In the genomic region with DNA sequence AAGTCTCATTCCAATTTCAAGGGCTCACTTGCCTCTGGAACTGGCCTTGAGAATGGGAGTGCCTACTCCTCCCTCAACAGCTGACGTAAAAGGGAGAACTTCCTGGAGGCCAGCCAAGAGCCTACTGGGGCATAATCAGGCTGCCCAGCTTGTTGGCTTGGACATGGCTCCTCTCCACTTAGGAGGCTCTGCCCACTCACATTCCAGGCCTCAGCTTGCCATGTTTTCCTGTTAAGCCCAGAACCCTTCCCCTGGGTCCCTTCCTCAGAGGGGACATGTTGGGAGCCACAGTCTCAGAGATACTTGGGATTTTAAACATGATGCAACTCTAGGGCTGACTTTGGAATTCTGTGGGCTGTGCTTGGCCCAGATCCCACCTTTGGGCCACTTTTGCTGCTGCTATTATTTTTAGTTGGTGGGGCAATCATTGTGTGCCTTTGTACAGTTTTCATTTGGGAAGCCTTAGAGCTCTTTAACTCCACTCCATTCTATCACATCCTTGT, we compare ENCODE assay signal across 10 cellular contexts. TPM values are rescaled to one million over a fixed set of nuclear protein-coding genes. Genes with fewer than 3 reads are reported as not detected.
DNase-seq lines count a peak whose midpoint lies in the region; ATAC-seq and TF ChIP-seq lines count a peak whose summit lies in the region.
"Had no signal": no experiment of that assay in that cellular context is flagged by ENCODE, and none has a peak within 500 bp of the region (broad histone marks: within the 10 kb centered on the region; RNA-seq: fewer than 3 reads in every experiment).

No MANE protein-coding gene starts in this region.

- H3K27ac ChIP-seq in adrenal gland (peak overlapping the region in 3 of 5 donors; percentile 38 to 86 (median 51)), heart right ventricle (peak overlapping the region in 9 of 10 donors; percentile 36 to 73 (median 67)), spleen (peak overlapping the region; percentile 52 to 73 (median 70))

- H3K36me3 ChIP-seq in adrenal gland (replicated peaks in 1 of 2) (no peaks in the 10 kb centered on the region), heart right ventricle (no peaks in the 10 kb centered on the region), spleen (no peaks in the 10 kb centered on the region)
- H3K36me3 ChIP-seq: HAP-1 had no signal

- DNase-seq in HEK293T (ENCODE audit: extremely low spot score) (peak; percentile 12), adrenal gland (peak; percentile 90 to 94 (median 93)), heart right ventricle (peak; percentile 59 to 86), spleen (no peak), mesenteric fat pad (ENCODE audit: low spot score) (no peak), GM13977 (ENCODE audit: low spot score) (no peak)
- DNase-seq: activated CD4-positive, alpha-beta T cell treated with anti-CD3 and anti-CD28 coated beads, Interleukin-2, amount 10 ng/mL, durations not matched to agents 7 days and 5 days had no signal

- CTCF ChIA-PET in HEK293T (lab: Yijun Ruan, JAX), result no interaction called here

- no peak overlapping the region for H3K4me3 ChIP-seq in adrenal gland
- no peak overlapping the region for H3K4me3 ChIP-seq in heart right ventricle
- no peak overlapping the region for H3K4me3 ChIP-seq in spleen
- H3K4me3 ChIP-seq: HAP-1 had no signal

- no peaks in the 10 kb centered on the region for H3K9me3 ChIP-seq in adrenal gland (replicated peaks in 1 of 3)
- H3K9me3 ChIP-seq in heart right ventricle, result no peaks in the 10 kb centered on the region
- H3K9me3 ChIP-seq in spleen, result no peaks in the 10 kb centered on the region
- H3K9me3 ChIP-seq: HAP-1 had no signal

- ATAC-seq in heart right ventricle (peak; percentile 77 to 98 (median 94)), HG03108 (IDR thresholded peaks at IDR 0.05; ENCODE audit: unreplicated experiment) (no peak), HG02870 (IDR thresholded peaks at IDR 0.05; ENCODE audit: unreplicated experiment) (no peak)

- TF ChIP-seq CTCF in adrenal gland (IDR thresholded peaks at IDR 0.05) (no peak), heart right ventricle (IDR thresholded peaks at IDR 0.05) (no peak), spleen (IDR thresholded peaks at IDR 0.05 in 8 of 11, conservative IDR thresholded peaks at IDR 0.05 in 3 of 11) (no peak), GM13977 (IDR thresholded peaks at IDR 0.05; ENCODE audit: extremely low read depth, insufficient read depth, missing control alignments) (no peak)

- intact Hi-C loops in adrenal gland (cut with DNase I), result no loop called here
- intact Hi-C loops in heart right ventricle (cut with DNase I), result loop anchor here in 2 of 10 donors (5.0 to 10.0 kb wide), 2 partner anchors 195 to 197 kb away; no protein-coding TSS in a partner anchor
- intact Hi-C loops in spleen (cut with DNase I; ENCODE audit: low total_unique reads), result no loop called here

- POLR2A ChIA-PET in HEK293T (lab: Yijun Ruan, JAX), result no interaction called here

- H3K4me1 ChIP-seq in adrenal gland (replicated peaks in 1 of 2) (peaks cover 0 to 17% of the 10 kb centered on the region in 2 donors), heart right ventricle (peaks cover 0 to 33% (median 20%) of the 10 kb centered on the region in 9 donors), spleen (peaks cover 0 to 29% (median 6%) of the 10 kb centered on the region in 6 donors)
- H3K4me1 ChIP-seq: HAP-1 had no signal

- H3K27me3 ChIP-seq in adrenal gland, result no peaks in the 10 kb centered on the region
- H3K27me3 ChIP-seq in heart right ventricle, result no peaks in the 10 kb centered on the region
- H3K27me3 ChIP-seq in spleen (replicated peaks in 1 of 7), result no peaks in the 10 kb centered on the region

- in situ Hi-C loops in GM13977 (cut with MboI; ENCODE audit: low pct_unique_long_range_greater_than_20kb, low sequenced_read_pairs, unreplicated experiment), result no loop called here

- 0 to 16% (median 16%) methylated on average over 1 of the region's 1 CpG; no CpG with 5 or more reads in 1 of the 4 donors for WGBS in adrenal gland, 4 donors
- WGBS in heart right ventricle, 2 donors, result 0 to 8% methylated on average over 1 of the region's 1 CpG
- 42 to 60% (median 52%) methylated on average over 1 of the region's 1 CpG for WGBS in spleen, 5 donors

- TF ChIP-seq POLR2A in adrenal gland (IDR thresholded peaks at IDR 0.05), result no peak
- no peak for TF ChIP-seq POLR2A in spleen (IDR thresholded peaks at IDR 0.05)

TF ChIP-seq in HEK293T, 16 proteins besides CTCF, POLR2A, EP300 and RAD21:
- TF ChIP-seq BHLHE40 (IDR thresholded peaks at IDR 0.05; ENCODE audit: borderline replicate concordance) (no peak), ELF4 (IDR thresholded peaks at IDR 0.05) (no peak), FOXK2 (IDR thresholded peaks at IDR 0.05) (no peak), ARNT (IDR thresholded peaks at IDR 0.05) (no peak), NFRKB (IDR thresholded peaks at IDR 0.05) (no peak), SUZ12 (IDR thresholded peaks at IDR 0.05) (no peak), CTBP1 (IDR thresholded peaks at IDR 0.05; ENCODE audit: borderline replicate concordance) (no peak), FOXA1 (IDR thresholded peaks at IDR 0.05) (no peak), FOXM1 (IDR thresholded peaks at IDR 0.05; ENCODE audit: borderline replicate concordance) (no peak), HDGF (IDR thresholded peaks at IDR 0.05; ENCODE audit: borderline replicate concordance) (no peak), TARDBP (IDR thresholded peaks at IDR 0.05) (no peak), LEF1 (IDR thresholded peaks at IDR 0.05; ENCODE audit: borderline replicate concordance) (no peak), L3MBTL2 (conservative IDR thresholded peaks at IDR 0.05) (no peak), SP1 (IDR thresholded peaks at IDR 0.05) (no peak)
TF ChIP-seq in HEK293T: peak in this region for 0.

RNA-seq across cellular contexts. Expression of a gene that starts 31.5 kb away (rescaled TPM):
- 1 to 10 TPM in 1 of 8 donors, under 1 TPM in 2, not detected in 5; 0.27 to 1.1 (median 0.84) TPM for total RNA-seq in adrenal gland
- polyA plus RNA-seq in adrenal gland, result under 1 TPM; 0.20 to 0.56 (median 0.35) TPM
- total RNA-seq in heart right ventricle, result under 1 TPM in 2 of 10 donors, not detected in 8; 0.24 to 0.37 TPM
- under 1 TPM in 1 of 2 donors, not detected in 1; 0.14 TPM for polyA plus RNA-seq in heart right ventricle
- total RNA-seq in spleen, result 1 to 10 TPM; 1.6 to 7.4 (median 2.5) TPM
- polyA plus RNA-seq in spleen, result 1 to 10 TPM in 2 of 3 donors, under 1 TPM in 1; 1.00 to 2.0 (median 2.0) TPM
- 2.3 TPM for total RNA-seq in mesenteric fat pad

Comparison
In these comparisons a context has a peak if more than half of its experiments do, and no peak if none do; other contexts are left out.
1. DNase-seq: peak in HEK293T (single experiment), adrenal gland (7 of 7) and heart right ventricle (2 of 2); none in spleen (single experiment), mesenteric fat pad (single experiment) and GM13977 (single experiment).
2. ATAC-seq: peak in heart right ventricle (8 of 8); none in HG03108 (single experiment) and HG02870 (single experiment).
3. Peak in every context shown above with its lines, with median percentiles within 50 percentile points of each other: H3K27ac ChIP-seq.